Comparison of ENCODE assay signal across 11 cellular contexts in genomic region chr15:49044002-49044401, GRCh38. TPM values are rescaled to one million over a fixed set of nuclear protein-coding genes. Genes with fewer than 3 reads are reported as not detected.
DNase-seq lines count a peak whose midpoint lies in the region; TF ChIP-seq lines count a peak whose summit lies in the region.
"Had no signal": no experiment of that assay in that cellular context is flagged by ENCODE, and none has a peak within 500 bp of the region (broad histone marks: within the 10 kb centered on the region; RNA-seq: fewer than 3 reads in every experiment).

No MANE protein-coding gene starts in this region.

- TF ChIP-seq POLR2A in erythroblast (IDR thresholded peaks at IDR 0.05; ENCODE audit: low read length) (no peak), testis (IDR thresholded peaks at IDR 0.05) (no peak)

- no peak overlapping the region for H3K27ac ChIP-seq in CD8-positive, alpha-beta memory T cell (ENCODE audit: low read depth, low read length)
- H3K27ac ChIP-seq in parathyroid adenoma (no peak overlapping the region), testis (peak overlapping the region in 1 of 2 donors; percentile 13)
- H3K27ac ChIP-seq: SJSA1 had no signal

- no peaks in the 10 kb centered on the region for H3K27me3 ChIP-seq in CD8-positive, alpha-beta memory T cell (ENCODE audit: insufficient read depth, low read length, poor library complexity, severe bottlenecking)
- H3K27me3 ChIP-seq in MG63 (no peaks in the 10 kb centered on the region), parathyroid adenoma (ENCODE audit: control insufficient read depth, insufficient read depth, low read length) (no peaks in the 10 kb centered on the region), testis (no peaks in the 10 kb centered on the region)
- H3K27me3 ChIP-seq: SJSA1 had no signal

- intact Hi-C loops in testis (cut with DNase I; ENCODE audit: low total_unique reads), result no loop called here

- no peaks in the 10 kb centered on the region for H3K27me3 Mint-ChIP-seq in CD8-positive, alpha-beta memory T cell

- CTCF ChIA-PET in CD8-positive, alpha-beta memory T cell (lab: Charles Lee), result no interaction called here

- H2AFZ ChIP-seq in parathyroid adenoma, result no peak overlapping the region

- no peaks in the 10 kb centered on the region for H3K9me3 ChIP-seq in CD8-positive, alpha-beta memory T cell (ENCODE audit: low read length)
- H3K9me3 ChIP-seq in MG63 (no peaks in the 10 kb centered on the region), parathyroid adenoma (ENCODE audit: control insufficient read depth, low read length) (no peaks in the 10 kb centered on the region), testis (no peaks in the 10 kb centered on the region)
- H3K9me3 ChIP-seq: SJSA1 had no signal

- no peaks in the 10 kb centered on the region for H3K36me3 ChIP-seq in CD8-positive, alpha-beta memory T cell (ENCODE audit: insufficient read depth, low read length)
- H3K36me3 ChIP-seq in MG63, result no peaks in the 10 kb centered on the region; the same call in 1 of the 2 replicates
- no peaks in the 10 kb centered on the region for H3K36me3 ChIP-seq in parathyroid adenoma (ENCODE audit: control insufficient read depth, insufficient read depth, low read length)
- H3K36me3 ChIP-seq in testis (ENCODE audit: low read depth, missing control alignments), result no peaks in the 10 kb centered on the region
- H3K36me3 ChIP-seq: SJSA1 had no signal

- 53 to 57% methylated on average over 3 of the region's 3 CpGs for WGBS in testis, 2 donors

- peak overlapping the region; percentile 79 for H3K4me2 ChIP-seq in parathyroid adenoma (ENCODE audit: low read length)

- DNase-seq in CD8-positive, alpha-beta memory T cell, result no peak
- DNase-seq in MG63 (no peak), epithelial cell of proximal tubule (ENCODE audit: low read depth) (no peak), erythroblast (lab: John Stamatoyannopoulos, UW) (no peak), NCI-H748 treated with DMSO at 0.1 percent for 48 hours (lab: John Stamatoyannopoulos, UW) (no peak), NCI-H526 treated with DMSO at 0.1 percent for 48 hours (lab: John Stamatoyannopoulos, UW) (no peak), testis (no peak)
- DNase-seq: effector CD8-positive, alpha-beta T cell; NCI-H1694 treated with DMSO at 0.1 percent for 48 hours had no signal

- peaks cover 21% of the 10 kb centered on the region for H3K79me2 ChIP-seq in parathyroid adenoma

- peak overlapping the region in 2 of 8 donors; percentile 8 to 56 for H3K27ac Mint-ChIP-seq in CD8-positive, alpha-beta memory T cell

- no peak overlapping the region for H3K9ac ChIP-seq in parathyroid adenoma

- peak overlapping the region; percentile 13 to 98 (median 53) for H3K4me3 Mint-ChIP-seq in CD8-positive, alpha-beta memory T cell

- no peak for TF ChIP-seq CTCF in epithelial cell of proximal tubule (conservative IDR thresholded peaks at IDR 0.05; ENCODE audit: low read depth, low read length)
- TF ChIP-seq CTCF in parathyroid adenoma (IDR thresholded peaks at IDR 0.05), result no peak
- no peak for TF ChIP-seq CTCF in testis (IDR thresholded peaks at IDR 0.05)

- H3K4me3 ChIP-seq in CD8-positive, alpha-beta memory T cell (ENCODE audit: low read length), result peak overlapping the region; percentile 32
- H3K4me3 ChIP-seq in MG63 (peak overlapping the region; percentile 81), epithelial cell of proximal tubule (ENCODE audit: low read depth, low read length) (peak overlapping the region; percentile 95), parathyroid adenoma (ENCODE audit: low read depth, low read length) (peak overlapping the region; percentile 96), testis (no peak overlapping the region)
- H3K4me3 ChIP-seq: SJSA1 had no signal

- POLR2A ChIA-PET in CD8-positive, alpha-beta memory T cell (lab: Charles Lee), result no interaction called here

- peaks cover 47 to 66% (median 59%) of the 10 kb centered on the region in 3 donors for H3K4me1 Mint-ChIP-seq in CD8-positive, alpha-beta memory T cell

- H3K4me1 ChIP-seq in CD8-positive, alpha-beta memory T cell (ENCODE audit: insufficient read depth, low read length), result peaks cover 27% of the 10 kb centered on the region
- H3K4me1 ChIP-seq in parathyroid adenoma (peaks cover 3% of the 10 kb centered on the region), testis (peaks cover 14% of the 10 kb centered on the region)

- peaks cover 0 to 13% (median 8%) of the 10 kb centered on the region in 3 donors for H3K36me3 Mint-ChIP-seq in CD8-positive, alpha-beta memory T cell

- H3K9me3 Mint-ChIP-seq in CD8-positive, alpha-beta memory T cell, result no peaks in the 10 kb centered on the region

RNA-seq across cellular contexts. Expression of gene SECISBP2L, which starts 2.2 kb away (rescaled TPM):
- 10 to 100 TPM; 27.2 to 28.1 TPM for total RNA-seq in CD8-positive, alpha-beta memory T cell
- polyA plus RNA-seq in CD8-positive, alpha-beta memory T cell, result 24.7 TPM
- total RNA-seq in MG63 (2014; rRNA removed; shearing (Covaris generic); ENCODE audit: low replicate concordance), result 11.0 and 28.2 TPM in 2 replicates
- total RNA-seq in epithelial cell of proximal tubule (12.5 and 14.4 TPM in 2 replicates), testis (10 to 100 TPM; 53.6 to 76.1 TPM)
- 29.2 TPM for polyA plus RNA-seq in testis (ENCODE audit: insufficient read depth, low read depth, low replicate concordance)

Comparison
In these comparisons a context has a peak if more than half of its experiments do, and no peak if none do; other contexts are left out.
1. H3K4me3 ChIP-seq: peak in CD8-positive, alpha-beta memory T cell (single experiment), MG63 (single experiment), epithelial cell of proximal tubule (single experiment) and parathyroid adenoma (single experiment); none in testis (0 of 2).